In genomic region chr4:73871911-73872310, GRCh38 we compare ENCODE assay signal across 19 cellular contexts. TPM values are rescaled to one million over a fixed set of nuclear protein-coding genes. Genes with fewer than 3 reads are reported as not detected.
"Had no signal": no experiment of that assay in that cellular context is flagged by ENCODE, and none has a peak within 500 bp of the region (broad histone marks: within the 10 kb centered on the region; RNA-seq: fewer than 3 reads in every experiment).

No MANE protein-coding gene starts in this region.

- H3K9me3 Mint-ChIP-seq: activated naive CD8-positive, alpha-beta T cell treated with anti-CD3 and anti-CD28 coated beads for 36 hours; activated T-cell treated with anti-CD3 and anti-CD28 coated beads, Interleukin-2, amount 50 U/mL, for 4 hours had no signal

- H3K4me1 ChIP-seq: parathyroid adenoma had no signal

- H3K36me3 Mint-ChIP-seq: activated naive CD8-positive, alpha-beta T cell treated with anti-CD3 and anti-CD28 coated beads for 36 hours; immature natural killer cell had no signal

- H3K9me3 ChIP-seq: transverse colon had no signal

- H3K9ac ChIP-seq: parathyroid adenoma had no signal

- H3K4me3 ChIP-seq: transverse colon had no signal

- H3K36me3 ChIP-seq: transverse colon had no signal

- H3K4me3 Mint-ChIP-seq: activated naive CD8-positive, alpha-beta T cell treated with anti-CD3 and anti-CD28 coated beads for 36 hours; activated T-cell treated with anti-CD3 and anti-CD28 coated beads, Interleukin-2, amount 50 U/mL, for 4 hours; immature natural killer cell had no signal

- H3K4me1 Mint-ChIP-seq: immature natural killer cell had no signal

- H3K27ac Mint-ChIP-seq: activated naive CD8-positive, alpha-beta T cell treated with anti-CD3 and anti-CD28 coated beads for 36 hours; immature natural killer cell had no signal

- H2AFZ ChIP-seq: parathyroid adenoma had no signal

- DNase-seq: activated CD4-positive, alpha-beta T cell treated with anti-CD3 and anti-CD28 coated beads for 1 hour; activated CD4-positive, alpha-beta T cell treated with anti-CD3 and anti-CD28 coated beads, Interleukin-2, amount 50 U/mL, for 48 hours; activated gamma-delta T cell; activated naive CD8-positive, alpha-beta T cell treated with anti-CD3 and anti-CD28 coated beads for 36 hours; activated T-cell treated with anti-CD3 and anti-CD28 coated beads, Interleukin-2, amount 50 U/mL, for 4 hours; anterior cingulate cortex; caudate nucleus; cortex of kidney; effector memory CD4-positive, alpha-beta T cell; erythroblast; immature natural killer cell; small intestine; stimulated activated naive CD4-positive, alpha-beta T cell; substantia nigra; T-helper 9 cell; transverse colon had no signal

- H3K27ac ChIP-seq: parathyroid adenoma, transverse colon had no signal

- H3K79me2 ChIP-seq: parathyroid adenoma had no signal

RNA-seq across cellular contexts. Expression of gene CXCL1, which starts 2.7 kb away (rescaled TPM):
- total RNA-seq: activated naive CD8-positive, alpha-beta T cell treated with anti-CD3 and anti-CD28 coated beads for 36 hours; activated T-cell treated with anti-CD3 and anti-CD28 coated beads, Interleukin-2, amount 50 U/mL, for 4 hours had no signal
- polyA plus RNA-seq: immature natural killer cell, neural cell had no signal

RNA-seq across cellular contexts. Expression of gene PF4V1, which starts 18.8 kb away (rescaled TPM):
- total RNA-seq: activated naive CD8-positive, alpha-beta T cell treated with anti-CD3 and anti-CD28 coated beads for 36 hours; activated T-cell treated with anti-CD3 and anti-CD28 coated beads, Interleukin-2, amount 50 U/mL, for 4 hours; fibroblast of villous mesenchyme; transverse colon had no signal
- polyA plus RNA-seq: neural cell, small intestine had no signal

RNA-seq across cellular contexts. Expression of gene CXCL6, which starts 35.4 kb away (rescaled TPM):
- total RNA-seq: activated naive CD8-positive, alpha-beta T cell treated with anti-CD3 and anti-CD28 coated beads for 36 hours; activated T-cell treated with anti-CD3 and anti-CD28 coated beads, Interleukin-2, amount 50 U/mL, for 4 hours; transverse colon had no signal
- polyA plus RNA-seq: immature natural killer cell, neural cell had no signal
